ENCODE assay signal across 12 cellular contexts in the genomic region with DNA sequence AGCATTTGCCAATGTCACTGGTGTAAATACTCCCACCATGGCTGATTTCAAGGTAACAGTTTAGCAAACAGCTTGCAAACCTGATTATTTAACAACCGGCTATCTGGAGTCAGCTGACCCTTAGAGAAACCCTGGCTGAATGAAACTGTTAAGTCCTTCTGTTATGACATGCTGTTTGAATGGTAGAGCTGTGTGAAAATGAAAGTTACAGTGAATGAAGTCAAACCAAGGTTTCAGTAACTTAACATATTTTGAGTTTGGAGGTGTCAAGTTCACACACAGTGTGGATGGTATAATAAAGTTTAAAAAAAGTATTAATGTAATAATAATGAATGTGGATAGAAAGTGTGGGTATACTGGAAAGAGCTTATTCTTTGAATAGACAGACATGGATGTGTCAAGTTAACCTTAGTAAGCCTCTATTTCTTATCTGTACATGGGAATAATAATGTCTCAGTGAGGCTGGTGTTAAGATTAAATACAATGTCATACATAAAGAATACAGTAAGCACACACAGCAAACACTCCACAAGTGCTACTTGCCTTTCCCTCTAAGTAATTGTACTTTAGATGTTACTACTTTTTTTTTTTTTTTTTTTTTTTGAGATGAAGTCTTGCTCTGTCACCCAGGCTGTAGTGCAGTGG.
DNase-seq lines count a peak whose midpoint lies in the region; ATAC-seq, FAIRE-seq and TF ChIP-seq lines count a peak whose summit lies in the region.
"Had no signal": no experiment of that assay in that cellular context is flagged by ENCODE, and none has a peak within 500 bp of the region (broad histone marks: within the 10 kb centered on the region; RNA-seq: fewer than 3 reads in every experiment).

No MANE protein-coding gene starts in this region.

- no peaks in the 10 kb centered on the region for H3K9me3 Mint-ChIP-seq in activated T-helper 2 cell treated with anti-CD3 and anti-CD28 coated beads, Interferon-gamma antibody, Interleukin-2, Interleukin-4, amounts not matched to agents 10 μg/mL and 5 μg/mL and 100 μg/mL, durations not matched to agents 14 hours and 24 hours and 36 hours

- no peaks in the 10 kb centered on the region for H3K4me1 ChIP-seq in kidney (ENCODE audit: control insufficient read depth in 1 of 2, insufficient read depth in 1 of 2, low read depth in 1 of 2, low read length in 2 of 2)

- H3K27ac ChIP-seq in kidney (ENCODE audit: low read depth in 2 of 2, low read length in 2 of 2): no peak overlapping the region

- H3K4me3 ChIP-seq in kidney (ENCODE audit: low read length in 2 of 2): no peak overlapping the region

- no peaks in the 10 kb centered on the region for H3K9me3 ChIP-seq in kidney (ENCODE audit: control insufficient read depth in 1 of 2, low read length in 2 of 2)

- no peak for FAIRE-seq in kidney (lab: Jason Lieb, UNC)

- ATAC-seq in GM18498 (IDR thresholded peaks at IDR 0.05; ENCODE audit: unreplicated experiment) (peak; percentile 99), GM19372 (IDR thresholded peaks at IDR 0.05; ENCODE audit: low read depth, unreplicated experiment) (peak; percentile 99), HG02798 (IDR thresholded peaks at IDR 0.05; ENCODE audit: poor library complexity, unreplicated experiment) (peak; percentile 100), HG03521 (IDR thresholded peaks at IDR 0.05; ENCODE audit: unreplicated experiment) (peak; percentile 99)

- no peaks in the 10 kb centered on the region for H3K36me3 ChIP-seq in kidney (ENCODE audit: control insufficient read depth in 1 of 2, insufficient read depth in 2 of 2, low read length in 2 of 2)

- H3K9ac ChIP-seq in kidney (ENCODE audit: low read length in 2 of 2): no peak overlapping the region

- intact Hi-C loops in activated T-helper 2 cell treated with anti-CD3 and anti-CD28 coated beads, Interferon-gamma antibody, Interleukin-2, Interleukin-4, amounts not matched to agents 10 μg/mL and 5 μg/mL and 100 μg/mL, durations not matched to agents 14 hours and 24 hours and 36 hours (cut with micrococcal nuclease): no loop called here
- intact Hi-C loops in kidney (cut with DNase I): no loop called here

- no peaks in the 10 kb centered on the region for H3K36me3 Mint-ChIP-seq in activated T-helper 2 cell treated with anti-CD3 and anti-CD28 coated beads, Interferon-gamma antibody, Interleukin-2, Interleukin-4, amounts not matched to agents 10 μg/mL and 5 μg/mL and 100 μg/mL, durations not matched to agents 14 hours and 24 hours and 36 hours (ENCODE audit: low read depth)
- H3K36me3 Mint-ChIP-seq: mesothelial cell of epicardium had no signal

- peaks cover 24% of the 10 kb centered on the region for H3K27me3 Mint-ChIP-seq in activated T-helper 2 cell treated with anti-CD3 and anti-CD28 coated beads, Interferon-gamma antibody, Interleukin-2, Interleukin-4, amounts not matched to agents 10 μg/mL and 5 μg/mL and 100 μg/mL, durations not matched to agents 14 hours and 24 hours and 36 hours (ENCODE audit: low read depth)

- DNase-seq in activated T-helper 2 cell treated with anti-CD3 and anti-CD28 coated beads, Interferon-gamma antibody, Interleukin-2, Interleukin-4, amounts not matched to agents 10 μg/mL and 5 μg/mL and 100 μg/mL, durations not matched to agents 14 hours and 24 hours and 36 hours (ENCODE audit: low spot score): no peak
- DNase-seq in activated gamma-delta T cell (lab: John Stamatoyannopoulos, UW) (no peak), NCI-H187 treated with DMSO at 0.1 percent for 48 hours (lab: John Stamatoyannopoulos, UW) (no peak), kidney (no peak)
- DNase-seq: activated T-cell treated with anti-CD3 and anti-CD28 coated beads, Interleukin-2, amount 50 U/mL, for 48 hours; Karpas-422 had no signal

- no peak for TF ChIP-seq CTCF in kidney (IDR thresholded peaks at IDR 0.05; ENCODE audit: borderline replicate concordance, extremely low read depth, insufficient read depth)

- peaks cover 5% of the 10 kb centered on the region for H3K4me1 Mint-ChIP-seq in activated T-helper 2 cell treated with anti-CD3 and anti-CD28 coated beads, Interferon-gamma antibody, Interleukin-2, Interleukin-4, amounts not matched to agents 10 μg/mL and 5 μg/mL and 100 μg/mL, durations not matched to agents 14 hours and 24 hours and 36 hours (ENCODE audit: low read depth)

- H3K4me3 Mint-ChIP-seq in activated T-helper 2 cell treated with anti-CD3 and anti-CD28 coated beads, Interferon-gamma antibody, Interleukin-2, Interleukin-4, amounts not matched to agents 10 μg/mL and 5 μg/mL and 100 μg/mL, durations not matched to agents 14 hours and 24 hours and 36 hours (ENCODE audit: low read depth): no peak overlapping the region
- H3K4me3 Mint-ChIP-seq: CD14-positive monocyte, mesothelial cell of epicardium had no signal

- H3K27ac Mint-ChIP-seq in activated T-helper 2 cell treated with anti-CD3 and anti-CD28 coated beads, Interferon-gamma antibody, Interleukin-2, Interleukin-4, amounts not matched to agents 10 μg/mL and 5 μg/mL and 100 μg/mL, durations not matched to agents 14 hours and 24 hours and 36 hours: no peak overlapping the region
- H3K27ac Mint-ChIP-seq: CD14-positive monocyte, mesothelial cell of epicardium had no signal
